26 cellular contexts compared by ENCODE assay signal in genomic region chr22:39656495-39657490, GRCh38.
A peak's percentile ranks its signal among the peaks of the same experiment; 100 is the strongest.
DNase-seq lines count a peak whose midpoint lies in the region; ATAC-seq and TF ChIP-seq lines count a peak whose summit lies in the region.
"Had no signal": no experiment of that assay in that cellular context is flagged by ENCODE, and none has a peak within 500 bp of the region (broad histone marks: within the 10 kb centered on the region; RNA-seq: fewer than 3 reads in every experiment).

No MANE protein-coding gene starts in this region.

- BruUV-seq in A673 (replicated peaks; lab: Mats Ljungman, UMichigan), result no TSS peak

- H3K9me3 Mint-ChIP-seq in CD4-positive, CD25-positive, alpha-beta regulatory T cell, result peaks cover 0 to 2% (median 0%) of the 10 kb centered on the region in 7 donors
- no peaks in the 10 kb centered on the region for H3K9me3 Mint-ChIP-seq in stimulated activated memory B cell treated with anti-CD40 and anti-IgM and Interleukin-4, amounts not matched to agents 10 μg/mL and 1 μg/mL and 100 μg/mL, for 72 hours
- H3K9me3 Mint-ChIP-seq: activated naive CD4-positive, alpha-beta T cell treated with anti-CD3 and anti-CD28 coated beads, Interleukin-2, amount 50 U/mL, for 72 hours; type B pancreatic cell; WTC11 had no signal

- intact Hi-C loops in A673 (cut with micrococcal nuclease; ENCODE audit: unreplicated experiment), result no loop called here

- CTCF ChIA-PET in A673 (lab: Charles Lee), result no interaction called here

- POLR2A ChIA-PET in A673 (lab: Charles Lee; ENCODE audit: low non-redundant PET), result no interaction called here

- H3K4me3 ChIP-seq in A673 (ENCODE audit: low read depth, low read length, poor library complexity, severe bottlenecking) (no peak overlapping the region), fibroblast of mammary gland (ENCODE audit: control insufficient read depth, low read depth, low read length) (no peak overlapping the region)
- no peak overlapping the region for H3K4me3 ChIP-seq in CD4-positive, CD25-positive, alpha-beta regulatory T cell (ENCODE audit: low read depth, low read length)
- H3K4me3 ChIP-seq: cardiac muscle cell, colonic mucosa, heart left ventricle, lung, mucosa of descending colon, pancreas, smooth muscle cell had no signal

- in situ Hi-C loops in GM13977 (cut with MboI; ENCODE audit: low pct_unique_long_range_greater_than_20kb, low sequenced_read_pairs, unreplicated experiment), result no loop called here

- peak overlapping the region in 2 of 4 donors; percentile 24 to 54 for H3K4me3 Mint-ChIP-seq in CD4-positive, CD25-positive, alpha-beta regulatory T cell
- no peak overlapping the region for H3K4me3 Mint-ChIP-seq in stimulated activated memory B cell treated with anti-CD40 and anti-IgM and Interleukin-4, amounts not matched to agents 10 μg/mL and 1 μg/mL and 100 μg/mL, for 72 hours
- H3K4me3 Mint-ChIP-seq: CD14-positive monocyte, type B pancreatic cell, WTC11 had no signal

- no peaks in the 10 kb centered on the region for H3K9me3 ChIP-seq in A673 (ENCODE audit: low read depth, low read length, poor library complexity, severe bottlenecking)
- H3K9me3 ChIP-seq in CD4-positive, CD25-positive, alpha-beta regulatory T cell (ENCODE audit: control insufficient read depth in 2 of 2, low read length in 2 of 2), result no peaks in the 10 kb centered on the region
- H3K9me3 ChIP-seq: colonic mucosa, mucosa of descending colon, pancreas had no signal

- DNase-seq in A673 (ENCODE audit: low spot score) (peak; percentile 51), NCI-H2171 (lab: John Stamatoyannopoulos, UW) (peak; percentile 31), fibroblast of mammary gland (ENCODE audit: low read depth) (peak; percentile 10), NCI-H2227 treated with DMSO at 0.1 percent for 48 hours (lab: John Stamatoyannopoulos, UW) (no peak), GM13977 (ENCODE audit: low spot score) (no peak)
- no peak for DNase-seq in CD4-positive, CD25-positive, alpha-beta regulatory T cell
- DNase-seq: colonic mucosa; effector CD8-positive, alpha-beta T cell; GOT3; heart left ventricle; mucosa of descending colon; NCI-H1048; NCI-H2081; NCI-H510A; SHP77; stimulated activated CD4-positive, alpha-beta T cell treated with anti-CD3 and anti-CD28 coated beads, Interleukin-1b, Interleukin-23, amount 100 ng/mL, for 48 hours; T1000 had no signal

- H3K27ac Mint-ChIP-seq in CD4-positive, CD25-positive, alpha-beta regulatory T cell, result peak overlapping the region in 2 of 3 donors; percentile 87 to 93
- no peak overlapping the region for H3K27ac Mint-ChIP-seq in stimulated activated memory B cell treated with anti-CD40 and anti-IgM and Interleukin-4, amounts not matched to agents 10 μg/mL and 1 μg/mL and 100 μg/mL, for 72 hours
- H3K27ac Mint-ChIP-seq: activated naive CD4-positive, alpha-beta T cell treated with anti-CD3 and anti-CD28 coated beads, Interleukin-2, amount 50 U/mL, for 72 hours; type B pancreatic cell; WTC11 had no signal

- H3K36me3 Mint-ChIP-seq in CD4-positive, CD25-positive, alpha-beta regulatory T cell, result peaks cover 8% of the 10 kb centered on the region
- no peaks in the 10 kb centered on the region for H3K36me3 Mint-ChIP-seq in stimulated activated memory B cell treated with anti-CD40 and anti-IgM and Interleukin-4, amounts not matched to agents 10 μg/mL and 1 μg/mL and 100 μg/mL, for 72 hours
- H3K36me3 Mint-ChIP-seq: activated naive CD4-positive, alpha-beta T cell treated with anti-CD3 and anti-CD28 coated beads, Interleukin-2, amount 50 U/mL, for 72 hours; CD14-positive monocyte; type B pancreatic cell; WTC11 had no signal

- H3K4me1 Mint-ChIP-seq in CD4-positive, CD25-positive, alpha-beta regulatory T cell, result peaks cover 0 to 57% (median 19%) of the 10 kb centered on the region in 4 donors
- peaks cover 6% of the 10 kb centered on the region for H3K4me1 Mint-ChIP-seq in stimulated activated memory B cell treated with anti-CD40 and anti-IgM and Interleukin-4, amounts not matched to agents 10 μg/mL and 1 μg/mL and 100 μg/mL, for 72 hours
- H3K4me1 Mint-ChIP-seq: CD14-positive monocyte had no signal

- H3K27me3 ChIP-seq in A673 (replicated peaks; ENCODE audit: insufficient read depth, low read depth, low read length, poor library complexity), result no peaks in the 10 kb centered on the region
- H3K27me3 ChIP-seq in CD4-positive, CD25-positive, alpha-beta regulatory T cell (ENCODE audit: control insufficient read depth, insufficient read depth, low read length), result no peaks in the 10 kb centered on the region

- no peak for ATAC-seq in CD4-positive, CD25-positive, alpha-beta regulatory T cell (ENCODE audit: low read depth in 2 of 2)
- ATAC-seq in stimulated activated memory B cell treated with anti-CD40 and anti-IgM and Interleukin-4, amounts not matched to agents 10 μg/mL and 1 μg/mL and 100 μg/mL, for 72 hours, result no peak
- ATAC-seq: activated naive CD4-positive, alpha-beta T cell treated with anti-CD3 and anti-CD28 coated beads, Interleukin-2, amount 50 U/mL, for 72 hours; heart left ventricle; mucosa of descending colon; WTC11 had no signal

- H3K27me3 Mint-ChIP-seq in CD4-positive, CD25-positive, alpha-beta regulatory T cell, result peaks cover 5% of the 10 kb centered on the region
- H3K27me3 Mint-ChIP-seq in stimulated activated memory B cell treated with anti-CD40 and anti-IgM and Interleukin-4, amounts not matched to agents 10 μg/mL and 1 μg/mL and 100 μg/mL, for 72 hours, result peaks cover 51% of the 10 kb centered on the region

- peaks cover 11% of the 10 kb centered on the region for H3K4me1 ChIP-seq in A673 (ENCODE audit: insufficient read depth, low read length, poor library complexity, severe bottlenecking)
- peaks cover 28% of the 10 kb centered on the region for H3K4me1 ChIP-seq in CD4-positive, CD25-positive, alpha-beta regulatory T cell (ENCODE audit: control insufficient read depth, insufficient read depth, low read length, poor library complexity, severe bottlenecking)
- H3K4me1 ChIP-seq: pancreas had no signal

- no peaks in the 10 kb centered on the region for H3K36me3 ChIP-seq in A673 (ENCODE audit: insufficient read depth, low read length, poor library complexity, severe bottlenecking)
- no peaks in the 10 kb centered on the region for H3K36me3 ChIP-seq in CD4-positive, CD25-positive, alpha-beta regulatory T cell (ENCODE audit: control insufficient read depth, insufficient read depth, low read length)
- H3K36me3 ChIP-seq: cardiac muscle cell, colonic mucosa, heart left ventricle, pancreas had no signal

- H3K27ac ChIP-seq in A673 (ENCODE audit: low read depth, low read length, poor library complexity, severe bottlenecking), result no peak overlapping the region
- H3K27ac ChIP-seq in CD4-positive, CD25-positive, alpha-beta regulatory T cell (ENCODE audit: insufficient read depth, low read length, poor library complexity, severe bottlenecking), result no peak overlapping the region
- H3K27ac ChIP-seq: cardiac muscle cell, colonic mucosa, heart left ventricle, pancreas had no signal

- TF ChIP-seq CTCF in A673 (conservative IDR thresholded peaks at IDR 0.05; ENCODE audit: low read depth, low read length) (no peak), fibroblast of mammary gland (conservative IDR thresholded peaks at IDR 0.05; ENCODE audit: control insufficient read depth, insufficient read depth, low read depth, low read length) (no peak), GM13977 (IDR thresholded peaks at IDR 0.05; ENCODE audit: extremely low read depth, insufficient read depth, missing control alignments) (no peak)

Comparison
In these comparisons a context has a peak if more than half of its experiments do, and no peak if none do; other contexts are left out.
1. DNase-seq: peak in A673 (single experiment), NCI-H2171 (single experiment) and fibroblast of mammary gland (single experiment); none in CD4-positive, CD25-positive, alpha-beta regulatory T cell (0 of 3), NCI-H2227 treated with DMSO at 0.1 percent for 48 hours (single experiment) and GM13977 (single experiment).